ENCODE assay signal across 7 cellular contexts in genomic region chrX:46759645-46759974, GRCh38. TPM values are rescaled to one million over a fixed set of nuclear protein-coding genes. Genes with fewer than 3 reads are reported as not detected.
DNase-seq lines count a peak whose midpoint lies in the region; ATAC-seq and TF ChIP-seq lines count a peak whose summit lies in the region.

No MANE protein-coding gene starts in this region.

- H3K27ac ChIP-seq in SJCRH30 (no peak overlapping the region), spleen (peak overlapping the region in 6 of 8 donors; percentile 29 to 86 (median 75))

- intact Hi-C loops in spleen (cut with DNase I; ENCODE audit: low total_unique reads) = no loop called here

- H3K36me3 ChIP-seq in SJCRH30 (no peaks in the 10 kb centered on the region), spleen (no peaks in the 10 kb centered on the region)

- 9 to 50% (median 20%) methylated on average over 2 to 4 of the region's 4 CpGs for WGBS in spleen, 5 donors

- ATAC-seq in activated CD4-positive, CD25-positive, alpha-beta regulatory T cell treated with anti-CD3 and anti-CD28 coated beads, Interleukin-2, amount 50 U/mL, for 24 hours = no peak
- no peak for ATAC-seq in GM18519 (IDR thresholded peaks at IDR 0.05; ENCODE audit: low FRiP score, unreplicated experiment)

- H3K9me3 ChIP-seq in SJCRH30 (replicated peaks) = no peaks in the 10 kb centered on the region
- peaks cover 0 to 16% (median 3%) of the 10 kb centered on the region in 8 donors for H3K9me3 ChIP-seq in spleen

- peak overlapping the region; percentile 55 for H3K4me3 ChIP-seq in HFF-Myc (replicated peaks; ENCODE audit: low read depth, low read length)
- H3K4me3 ChIP-seq in SJCRH30 = peak overlapping the region; percentile 52
- no peak overlapping the region for H3K4me3 ChIP-seq in fibroblast of mammary gland (ENCODE audit: control insufficient read depth, low read depth, low read length)
- H3K4me3 ChIP-seq in spleen = peak overlapping the region in 7 of 8 donors; percentile 27 to 80 (median 51)

- TF ChIP-seq CTCF in HFF-Myc (IDR thresholded peaks at IDR 0.05; ENCODE audit: low read depth, low read length, missing control alignments) (no peak), fibroblast of mammary gland (conservative IDR thresholded peaks at IDR 0.05; ENCODE audit: control insufficient read depth, insufficient read depth, low read depth, low read length) (no peak), spleen (IDR thresholded peaks at IDR 0.05 in 8 of 11, conservative IDR thresholded peaks at IDR 0.05 in 3 of 11) (peak in 1 of 11 experiments; percentile 6)

- no peak for TF ChIP-seq POLR2A in spleen (IDR thresholded peaks at IDR 0.05)

- DNase-seq in HFF-Myc (ENCODE audit: extremely low read depth, low read depth) = no peak
- no peak for DNase-seq in SJCRH30
- DNase-seq in fibroblast of mammary gland (ENCODE audit: low read depth) = peak; percentile 27
- DNase-seq in spleen = no peak
- no peak for DNase-seq in cerebellar nuclear complex (lab: John Stamatoyannopoulos, UW)

- H3K4me1 ChIP-seq in SJCRH30 (no peaks in the 10 kb centered on the region), spleen (peaks cover 0 to 33% (median 5%) of the 10 kb centered on the region in 6 donors)

- H3K27me3 ChIP-seq in SJCRH30 (no peaks in the 10 kb centered on the region), spleen (replicated peaks in 1 of 7) (peaks cover 0 to 7% (median 0%) of the 10 kb centered on the region in 7 donors)

RNA-seq across cellular contexts. Expression of gene SLC9A7, which starts 0.7 kb away (rescaled TPM):
- 1.9 and 2.2 TPM in 2 replicates for total RNA-seq in SJCRH30 (2014; rRNA removed; shearing (Covaris generic))
- total RNA-seq in spleen = 10 to 100 TPM in 6 of 7 donors, 1 to 10 TPM in 1; 9.3 to 25.2 (median 12.9) TPM
- 1 to 10 TPM; 3.2 to 4.6 (median 4.6) TPM for polyA plus RNA-seq in spleen
